Comparison of ENCODE assay signal across 8 cellular contexts in genomic region chr5:168409601-168410458, GRCh38.
A peak's percentile ranks its signal among the peaks of the same experiment; 100 is the strongest.
DNase-seq lines count a peak whose midpoint lies in the region; ATAC-seq, FAIRE-seq and TF ChIP-seq lines count a peak whose summit lies in the region.

No MANE protein-coding gene starts in this region.

- no peak overlapping the region for H3K9ac ChIP-seq in endothelial cell of umbilical vein (replicated peaks; ENCODE audit: extremely low read depth, insufficient read depth, low read length)
- no peak overlapping the region for H3K9ac ChIP-seq in kidney (ENCODE audit: low read length in 2 of 2)

- H3K4me3 ChIP-seq in AG09309 (ENCODE audit: control insufficient read depth, low read depth, low read length) (no peak overlapping the region), endothelial cell of umbilical vein (replicated peaks in 1 of 3; ENCODE audit: insufficient read depth in 1 of 3, low read depth in 1 of 3, low read length in 3 of 3) (no peak overlapping the region), kidney (ENCODE audit: low read length in 2 of 2) (no peak overlapping the region)

- H3K4me1 ChIP-seq in endothelial cell of umbilical vein (ENCODE audit: control insufficient read depth, extremely low read depth, insufficient read depth, low read length) (no peaks in the 10 kb centered on the region), kidney (ENCODE audit: control insufficient read depth in 1 of 2, insufficient read depth in 1 of 2, low read depth in 1 of 2, low read length in 2 of 2) (peaks cover 0 to 4% of the 10 kb centered on the region in 2 donors)

- CTCF ChIA-PET in endothelial cell of umbilical vein (lab: Charles Lee): interaction anchor here (1.3 kb wide), 1 partner anchor 9 kb away, joined by 3 read pairs; no protein-coding TSS in a partner anchor

- POLR2A ChIA-PET in endothelial cell of umbilical vein (lab: Charles Lee): no interaction called here

- no peaks in the 10 kb centered on the region for H3K9me3 ChIP-seq in endothelial cell of umbilical vein (replicated peaks; ENCODE audit: control insufficient read depth, insufficient read depth, low read length)
- no peaks in the 10 kb centered on the region for H3K9me3 ChIP-seq in kidney (ENCODE audit: control insufficient read depth in 1 of 2, low read length in 2 of 2)

- no peaks in the 10 kb centered on the region for H4K20me1 ChIP-seq in endothelial cell of umbilical vein (replicated peaks; ENCODE audit: control insufficient read depth, extremely low read depth, insufficient read depth, low read length)

- intact Hi-C loops in endothelial cell of umbilical vein (cut with micrococcal nuclease): no loop called here
- intact Hi-C loops in kidney (cut with DNase I): no loop called here

- BruUV-seq in endothelial cell of umbilical vein (replicated peaks; lab: Mats Ljungman, UMichigan): no TSS peak

- no peaks in the 10 kb centered on the region for H3K36me3 ChIP-seq in endothelial cell of umbilical vein (ENCODE audit: control insufficient read depth in 2 of 2, extremely low read depth in 1 of 2, insufficient read depth in 2 of 2, low read length in 2 of 2)
- peaks cover 32 to 73% of the 10 kb centered on the region in 2 donors for H3K36me3 ChIP-seq in kidney (ENCODE audit: control insufficient read depth in 1 of 2, insufficient read depth in 2 of 2, low read length in 2 of 2)

- H3K9me1 ChIP-seq in endothelial cell of umbilical vein (replicated peaks; ENCODE audit: control insufficient read depth, extremely low read depth, insufficient read depth, low read length): no peaks in the 10 kb centered on the region

- H3K27me3 ChIP-seq in endothelial cell of umbilical vein (ENCODE audit: control insufficient read depth in 2 of 2, insufficient read depth in 2 of 2, low read length in 2 of 2): no peaks in the 10 kb centered on the region

- FAIRE-seq in endothelial cell of umbilical vein (lab: Jason Lieb, UNC): no peak
- no peak for FAIRE-seq in kidney (lab: Jason Lieb, UNC)

- DNase-seq in AG09309 (ENCODE audit: low read depth) (peak; percentile 23), SW480 (ENCODE audit: low spot score) (peak; percentile 89), endothelial cell of umbilical vein (ENCODE audit: low read depth, low spot score) (no peak), NCI-H2081 treated with DMSO at 0.1 percent for 48 hours (lab: John Stamatoyannopoulos, UW) (no peak), kidney (no peak)
- DNase-seq in stimulated activated CD8-positive, alpha-beta memory T cell treated with anti-CD3 and anti-CD28 coated beads, Interleukin-15, amount 100 ng/mL, for 48 hours (ENCODE audit: low read depth in 2 of 2): peak; percentile 19 to 26

- no peaks in the 10 kb centered on the region for H3K79me2 ChIP-seq in endothelial cell of umbilical vein (ENCODE audit: control insufficient read depth, insufficient read depth, low read length)

- H3K27ac ChIP-seq in endothelial cell of umbilical vein (ENCODE audit: insufficient read depth, low read depth, low read length): no peak overlapping the region
- H3K27ac ChIP-seq in kidney (ENCODE audit: low read depth in 2 of 2, low read length in 2 of 2): no peak overlapping the region

- no peak for TF ChIP-seq POLR2A in endothelial cell of umbilical vein (IDR thresholded peaks at IDR 0.05; ENCODE audit: low read depth, low read length)

- ATAC-seq in GM21576 (IDR thresholded peaks at IDR 0.05; ENCODE audit: unreplicated experiment) (peak; percentile 69), GM18873 (IDR thresholded peaks at IDR 0.05; ENCODE audit: low FRiP score, unreplicated experiment) (no peak)

- TF ChIP-seq CTCF in AG09309 (IDR thresholded peaks at IDR 0.05; ENCODE audit: control insufficient read depth, insufficient read depth, low read depth, low read length, missing control alignments) (no peak), endothelial cell of umbilical vein (IDR thresholded peaks at IDR 0.05; ENCODE audit: extremely low read depth in 1 of 2, insufficient read depth in 1 of 2, low read depth in 1 of 2, low read length in 2 of 2) (no peak), kidney (IDR thresholded peaks at IDR 0.05; ENCODE audit: borderline replicate concordance, extremely low read depth, insufficient read depth) (no peak)

- dilution Hi-C loops in endothelial cell of umbilical vein (cut with MboI; ENCODE audit: extremely low pct_ligation_motif_present, low sequenced_read_pairs): no loop called here

- H3K4me2 ChIP-seq in endothelial cell of umbilical vein (ENCODE audit: insufficient read depth, low read length): no peak overlapping the region

- H2AFZ ChIP-seq in endothelial cell of umbilical vein (ENCODE audit: low read depth, low read length): no peak overlapping the region

TF ChIP-seq in endothelial cell of umbilical vein, 7 proteins besides CTCF, POLR2A, EP300 and RAD21:
- TF ChIP-seq EZH2 (IDR thresholded peaks at IDR 0.05; ENCODE audit: borderline replicate concordance, low read depth, low read length, severe bottlenecking) (no peak), JUN (IDR thresholded peaks at IDR 0.05; ENCODE audit: borderline replicate concordance, insufficient read depth, insufficient read length, low read depth) (no peak), GATA2 (IDR thresholded peaks at IDR 0.05; ENCODE audit: insufficient read depth, insufficient read length, low read depth, low read length) (peak; percentile 19), MAX (IDR thresholded peaks at IDR 0.05; ENCODE audit: insufficient read depth, insufficient read length) (no peak), FOS (IDR thresholded peaks at IDR 0.05; ENCODE audit: borderline replicate concordance, insufficient read depth, low read length) (peak; percentile 36), POLR2AphosphoS5 (IDR thresholded peaks at IDR 0.05; ENCODE audit: insufficient read depth, low read depth, low read length) (no peak), MYC (IDR thresholded peaks at IDR 0.05; ENCODE audit: low read depth, low read length) (no peak)

Comparison
In these comparisons a context has a peak if more than half of its experiments do, and no peak if none do; other contexts are left out.
1. DNase-seq: peak in AG09309 (single experiment), SW480 (single experiment) and stimulated activated CD8-positive, alpha-beta memory T cell treated with anti-CD3 and anti-CD28 coated beads, Interleukin-15, amount 100 ng/mL, for 48 hours (2 of 2); none in endothelial cell of umbilical vein (single experiment), NCI-H2081 treated with DMSO at 0.1 percent for 48 hours (single experiment) and kidney (single experiment).